ENCODE assay signal across 8 cellular contexts in genomic region chr12:54603173-54603814, GRCh38. TPM values are rescaled to one million over a fixed set of nuclear protein-coding genes. Genes with fewer than 3 reads are reported as not detected.
DNase-seq lines count a peak whose midpoint lies in the region; ATAC-seq and TF ChIP-seq lines count a peak whose summit lies in the region.

No MANE protein-coding gene starts in this region.

- no peaks in the 10 kb centered on the region for H3K9me3 ChIP-seq in liver (ENCODE audit: control insufficient read depth in 4 of 4, low read length in 3 of 4)

- H3K27me3 Mint-ChIP-seq in chondrocyte (ENCODE audit: low read depth): peaks cover 38% of the 10 kb centered on the region

- no peak overlapping the region for H3K27ac ChIP-seq in liver (ENCODE audit: low read depth in 1 of 2, low read length in 2 of 2)

- no peaks in the 10 kb centered on the region for H3K4me1 Mint-ChIP-seq in chondrocyte (ENCODE audit: low read depth)

- H3K4me3 Mint-ChIP-seq in chondrocyte (ENCODE audit: unreplicated experiment): no peak overlapping the region

- H3K9me3 Mint-ChIP-seq in chondrocyte (ENCODE audit: low read depth): peaks cover 6% of the 10 kb centered on the region

- ATAC-seq in GM18508 (IDR thresholded peaks at IDR 0.05; ENCODE audit: insufficient read depth, unreplicated experiment): peak; percentile 90
- peak; percentile 68 for ATAC-seq in HG02970 (IDR thresholded peaks at IDR 0.05; ENCODE audit: low FRiP score, unreplicated experiment)

- DNase-seq in ACHN: peak; percentile 85
- DNase-seq in NCI-H2171 treated with DMSO at 0.1 percent for 48 hours (lab: John Stamatoyannopoulos, UW): peak; percentile 61
- DNase-seq in activated CD4-positive, CD25-positive, alpha-beta regulatory T cell treated with anti-CD3 and anti-CD28 coated beads, Interleukin-2, amount 50 U/mL, for 16 hours (ENCODE audit: low read depth, low spot score): peak; percentile 40
- DNase-seq in chondrocyte (ENCODE audit: low spot score): no peak
- peak; percentile 28 for DNase-seq in stimulated activated CD8-positive, alpha-beta memory T cell treated with anti-CD3 and anti-CD28 coated beads, Interleukin-12 subunit alpha, Interleukin-12 subunit beta, amount 100 ng/mL, for 24 hours (ENCODE audit: extremely low read depth)

- no peak overlapping the region for H3K27ac Mint-ChIP-seq in chondrocyte (ENCODE audit: unreplicated experiment)

- H3K9ac ChIP-seq in liver (ENCODE audit: low read depth in 1 of 2, low read length in 2 of 2): no peak overlapping the region

- no peak overlapping the region for H3K4me3 ChIP-seq in liver (ENCODE audit: low read depth in 1 of 3, low read length in 3 of 3)

- in situ Hi-C loops in ACHN (cut with HindIII; ENCODE audit: low pct_ligation_motif_present, low pct_unique_long_range_greater_than_20kb, low sequenced_read_pairs): no loop called here

- H3K36me3 Mint-ChIP-seq in chondrocyte (ENCODE audit: low read depth): no peaks in the 10 kb centered on the region

- 20% methylated on average over 8 of the region's 8 CpGs for WGBS in liver

- no peaks in the 10 kb centered on the region for H3K36me3 ChIP-seq in liver (ENCODE audit: control insufficient read depth in 4 of 4, insufficient read depth in 3 of 4, low read depth in 1 of 4, low read length in 3 of 4)

- H3K4me1 ChIP-seq in liver (ENCODE audit: control insufficient read depth in 4 of 4, insufficient read depth in 4 of 4, low read length in 3 of 4): no peaks in the 10 kb centered on the region

- TF ChIP-seq CTCF in chondrocyte (IDR thresholded peaks at IDR 0.05) (peak; percentile 81), liver (IDR thresholded peaks at IDR 0.05; ENCODE audit: low read depth, low read length, missing input control) (peak; percentile 79)

- H3K27me3 ChIP-seq in liver (ENCODE audit: control insufficient read depth in 4 of 4, insufficient read depth in 4 of 4, low read length in 3 of 4): no peaks in the 10 kb centered on the region

- TF ChIP-seq RAD21 in liver (IDR thresholded peaks at IDR 0.05): peak; percentile 76 to 81

TF ChIP-seq in liver, 16 proteins besides CTCF, POLR2A, EP300 and RAD21:
- no peak for TF ChIP-seq ATF3 (IDR thresholded peaks at IDR 0.05)
- no peak for TF ChIP-seq FOXA1 (IDR thresholded peaks at IDR 0.05)
- no peak for TF ChIP-seq FOXA2 (IDR thresholded peaks at IDR 0.05)
- TF ChIP-seq EGR1 (IDR thresholded peaks at IDR 0.05; ENCODE audit: low read depth in 2 of 2): no peak
- no peak for TF ChIP-seq HNF4G (IDR thresholded peaks at IDR 0.05)
- TF ChIP-seq GABPA (IDR thresholded peaks at IDR 0.05 in 1 of 2, conservative IDR thresholded peaks at IDR 0.05 in 1 of 2): no peak
- no peak for TF ChIP-seq NR2F2 (IDR thresholded peaks at IDR 0.05)
- no peak for TF ChIP-seq RXRA (IDR thresholded peaks at IDR 0.05)
- no peak for TF ChIP-seq MAX (IDR thresholded peaks at IDR 0.05)
- TF ChIP-seq REST (IDR thresholded peaks at IDR 0.05): no peak
- no peak for TF ChIP-seq SP1 (IDR thresholded peaks at IDR 0.05)
- no peak for TF ChIP-seq HNF4A (conservative IDR thresholded peaks at IDR 0.05)
- no peak for TF ChIP-seq YY1 (IDR thresholded peaks at IDR 0.05)
- no peak for TF ChIP-seq TAF1 (conservative IDR thresholded peaks at IDR 0.05)
- TF ChIP-seq JUND (IDR thresholded peaks at IDR 0.05): no peak
- no peak for TF ChIP-seq ZBTB33 (IDR thresholded peaks at IDR 0.05)

RNA-seq across cellular contexts. Expression of gene PPP1R1A, which starts 14.8 kb away (rescaled TPM):
- total RNA-seq in chondrocyte: not detected in 3 replicates
- total RNA-seq in liver: 10 to 100 TPM in 1 of 2 donors, 1 to 10 TPM in 1; 8.1 to 12.4 TPM
- polyA plus RNA-seq in liver: 100 to 1,000 TPM in 1 of 2 donors, 10 to 100 TPM in 1; 75.2 to 182 TPM

RNA-seq across cellular contexts. Expression of gene LACRT, which starts 31.4 kb away (rescaled TPM):
- total RNA-seq in chondrocyte (not detected in 3 replicates), liver (not detected)
- polyA plus RNA-seq in liver: not detected

RNA-seq across cellular contexts. Expression of gene DCD, which starts 44.9 kb away (rescaled TPM):
- not detected in 3 replicates for total RNA-seq in chondrocyte
- not detected for total RNA-seq in liver
- polyA plus RNA-seq in liver: not detected

RNA-seq across cellular contexts. Expression of gene PDE1B, which starts 53.9 kb away (rescaled TPM):
- 0.12 TPM in 1 of 3 replicates, not detected in the others for total RNA-seq in chondrocyte
- 1 to 10 TPM; 2.9 to 3.7 TPM for total RNA-seq in liver
- 1 to 10 TPM in 1 of 2 donors, under 1 TPM in 1; 0.90 to 1.6 TPM for polyA plus RNA-seq in liver
